ENCODE assay signal across 24 cellular contexts in the genomic region with DNA sequence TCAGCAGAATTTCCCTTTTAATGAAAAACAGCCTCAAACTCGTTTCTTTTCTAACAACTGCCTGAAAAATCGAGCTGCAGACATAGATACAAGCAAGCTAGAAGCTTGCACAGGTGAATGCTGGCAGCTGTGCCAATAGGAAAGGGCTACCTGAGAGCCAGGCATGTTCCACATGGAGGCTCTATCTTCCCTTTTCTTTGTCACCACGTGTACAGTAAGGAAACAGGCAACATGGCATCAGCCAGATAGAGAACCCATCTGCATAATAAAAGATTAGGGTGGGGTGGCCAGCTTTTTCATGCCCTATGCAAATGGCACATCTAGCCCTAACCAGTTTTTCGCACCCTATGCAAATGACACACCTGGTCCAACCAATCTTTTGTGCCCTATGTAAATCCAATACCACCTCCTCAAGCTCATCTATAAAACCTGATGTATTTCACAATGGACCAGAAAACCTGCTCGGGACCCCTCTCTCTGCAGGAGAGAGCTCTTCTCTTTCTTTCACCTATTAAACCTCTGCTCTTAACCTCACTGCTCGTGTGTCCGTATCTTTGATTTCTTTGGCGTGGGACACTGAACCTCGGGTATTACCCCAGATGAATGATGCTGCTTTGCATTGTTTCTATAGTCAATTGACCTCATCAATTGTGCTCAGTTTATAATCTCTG.
"Had no signal": no experiment of that assay in that cellular context is flagged by ENCODE, and none has a peak within 500 bp of the region (broad histone marks: within the 10 kb centered on the region; RNA-seq: fewer than 3 reads in every experiment).

No MANE protein-coding gene starts in this region.

- H3K4me1 ChIP-seq: foreskin keratinocyte, prostate gland, tibial artery, uterus had no signal

- H3K4me1 Mint-ChIP-seq: activated B cell treated with CpG ODN at 0.5 μM for 24 hours; activated CD8-positive, alpha-beta memory T cell treated with anti-CD3 and anti-CD28 coated beads, Interleukin-2, amount 10 ng/mL, durations not matched to agents 7 days and 5 days; activated naive CD8-positive, alpha-beta T cell treated with anti-CD3 and anti-CD28 coated beads for 36 hours had no signal

- H3K27ac ChIP-seq: cardiac muscle cell, epithelial cell of prostate, foreskin keratinocyte, hepatocyte, prostate gland, tibial artery, uterus had no signal

- H3K4me2 ChIP-seq: hepatocyte had no signal

- H3K36me3 ChIP-seq: cardiac muscle cell, prostate gland, tibial artery, uterus had no signal

- H3K9me3 ChIP-seq: prostate gland, tibial artery, uterus had no signal

- DNase-seq: activated B cell treated with CpG ODN at 0.5 μM for 24 hours; activated CD4-positive, alpha-beta memory T cell treated with anti-CD3 and anti-CD28 coated beads for 36 hours; activated CD4-positive, alpha-beta T cell treated with anti-CD3 and anti-CD28 coated beads for 4 hours; activated CD8-positive, alpha-beta memory T cell treated with anti-CD3 and anti-CD28 coated beads, Interleukin-2, amount 10 ng/mL, durations not matched to agents 7 days and 5 days; activated naive CD4-positive, alpha-beta T cell; activated naive CD8-positive, alpha-beta T cell treated with anti-CD3 and anti-CD28 coated beads for 36 hours; amygdala; dorsolateral prefrontal cortex; foreskin keratinocyte; kidney; midbrain; nephron progenitor cell; occipital lobe; right cardiac atrium; stimulated activated CD4-positive, alpha-beta T cell treated with anti-CD3 and anti-CD28 coated beads, Interleukin-2, amount 100 ng/mL, for 24 hours; stimulated activated naive CD8-positive, alpha-beta T cell treated with anti-CD3 and anti-CD28 coated beads, Interleukin-15, Interleukin-2, amounts not matched to agents 100 U/mL and 50 U/mL, for 24 hours; substantia nigra; tibial artery; uterus had no signal

- H3K27ac Mint-ChIP-seq: activated B cell treated with CpG ODN at 0.5 μM for 24 hours; activated CD4-positive, alpha-beta memory T cell treated with anti-CD3 and anti-CD28 coated beads for 36 hours; activated CD8-positive, alpha-beta memory T cell treated with anti-CD3 and anti-CD28 coated beads, Interleukin-2, amount 10 ng/mL, durations not matched to agents 7 days and 5 days; activated naive CD8-positive, alpha-beta T cell treated with anti-CD3 and anti-CD28 coated beads for 36 hours; nephron progenitor cell had no signal

- H3K27me3 ChIP-seq: cardiac muscle cell, foreskin keratinocyte, hepatocyte, tibial artery, uterus had no signal

- H3K4me3 ChIP-seq: cardiac muscle cell, dorsolateral prefrontal cortex, hepatocyte, prostate gland, tibial artery, uterus had no signal

- H3K79me2 ChIP-seq: hepatocyte had no signal

- H3K4me3 Mint-ChIP-seq: activated B cell treated with CpG ODN at 0.5 μM for 24 hours; activated CD4-positive, alpha-beta memory T cell treated with anti-CD3 and anti-CD28 coated beads for 36 hours; activated CD8-positive, alpha-beta memory T cell treated with anti-CD3 and anti-CD28 coated beads, Interleukin-2, amount 10 ng/mL, durations not matched to agents 7 days and 5 days; activated naive CD8-positive, alpha-beta T cell treated with anti-CD3 and anti-CD28 coated beads for 36 hours; nephron progenitor cell had no signal

- H3K9me3 Mint-ChIP-seq: activated CD4-positive, alpha-beta memory T cell treated with anti-CD3 and anti-CD28 coated beads for 36 hours; activated naive CD8-positive, alpha-beta T cell treated with anti-CD3 and anti-CD28 coated beads for 36 hours had no signal

- H3K27me3 Mint-ChIP-seq: activated CD8-positive, alpha-beta memory T cell treated with anti-CD3 and anti-CD28 coated beads, Interleukin-2, amount 10 ng/mL, durations not matched to agents 7 days and 5 days had no signal

- ATAC-seq: activated CD8-positive, alpha-beta memory T cell treated with anti-CD3 and anti-CD28 coated beads, Interleukin-2, amount 10 ng/mL, durations not matched to agents 7 days and 5 days; foreskin keratinocyte; left lobe of liver; right cardiac atrium; stimulated activated naive CD8-positive, alpha-beta T cell treated with anti-CD3 and anti-CD28 coated beads, Interleukin-15, Interleukin-2, amounts not matched to agents 100 U/mL and 50 U/mL, for 24 hours had no signal

- H3K36me3 Mint-ChIP-seq: activated CD4-positive, alpha-beta memory T cell treated with anti-CD3 and anti-CD28 coated beads for 36 hours; activated CD8-positive, alpha-beta memory T cell treated with anti-CD3 and anti-CD28 coated beads, Interleukin-2, amount 10 ng/mL, durations not matched to agents 7 days and 5 days; activated naive CD8-positive, alpha-beta T cell treated with anti-CD3 and anti-CD28 coated beads for 36 hours had no signal
